Comparison of ENCODE assay signal across 23 cellular contexts in genomic region chr11:71496421-71496820, GRCh38. TPM values are rescaled to one million over a fixed set of nuclear protein-coding genes. Genes with fewer than 3 reads are reported as not detected.
"Had no signal": no experiment of that assay in that cellular context is flagged by ENCODE, and none has a peak within 500 bp of the region (broad histone marks: within the 10 kb centered on the region; RNA-seq: fewer than 3 reads in every experiment).

No MANE protein-coding gene starts in this region.

- ATAC-seq: activated T-cell treated with anti-CD3 and anti-CD28 coated beads, Interleukin-2, amount 50 U/mL, for 72 hours; esophagus mucosa; left ventricle myocardium superior; natural killer cell treated with Interleukin-12 subunit alpha and Interleukin-12 subunit beta and Interleukin-15 and Interleukin-18, amount 100 ng/mL, for 72 hours; pancreas; psoas muscle; right cardiac atrium; T-cell had no signal

- H3K27ac Mint-ChIP-seq: activated naive CD4-positive, alpha-beta T cell treated with anti-CD3 and anti-CD28 coated beads, Interleukin-2, amount 50 U/mL, for 24 hours; activated T-cell treated with anti-CD3 and anti-CD28 coated beads, Interleukin-2, amount 50 U/mL, for 72 hours; brain; natural killer cell treated with Interleukin-12 subunit alpha and Interleukin-12 subunit beta and Interleukin-15 and Interleukin-18, amount 100 ng/mL, for 72 hours; T-cell had no signal

- DNase-seq: activated effector memory CD4-positive, alpha-beta T cell treated with anti-CD3 and anti-CD28 coated beads, Interleukin-2, amount 50 U/mL, for 16 hours; activated T-cell treated with anti-CD3 and anti-CD28 coated beads, Interleukin-2, amount 50 U/mL, for 72 hours; caudate nucleus; effector memory CD4-positive, alpha-beta T cell; hypothalamus; psoas muscle; right cardiac atrium; stimulated activated CD4-positive, alpha-beta T cell treated with anti-CD3 and anti-CD28 coated beads, Interleukin-12 subunit alpha, Interleukin-12 subunit beta, amount 100 ng/mL, for 4 hours; stimulated activated CD4-positive, alpha-beta T cell treated with anti-CD3 and anti-CD28 coated beads, Interleukin-4, amount 100 ng/mL, for 4 hours; WERI-Rb-1 had no signal

- H3K27ac ChIP-seq: neutrophil, pancreas, psoas muscle, WERI-Rb-1 had no signal

- H3K27me3 ChIP-seq: neutrophil, pancreas had no signal

- H3K27me3 Mint-ChIP-seq: activated naive CD4-positive, alpha-beta T cell treated with anti-CD3 and anti-CD28 coated beads, Interleukin-2, amount 50 U/mL, for 24 hours; brain; natural killer cell treated with Interleukin-12 subunit alpha and Interleukin-12 subunit beta and Interleukin-15 and Interleukin-18, amount 100 ng/mL, for 72 hours; T-cell had no signal

- H3K4me3 Mint-ChIP-seq: activated naive CD4-positive, alpha-beta T cell treated with anti-CD3 and anti-CD28 coated beads, Interleukin-2, amount 50 U/mL, for 24 hours; activated T-cell treated with anti-CD3 and anti-CD28 coated beads, Interleukin-2, amount 50 U/mL, for 72 hours; brain; natural killer cell treated with Interleukin-12 subunit alpha and Interleukin-12 subunit beta and Interleukin-15 and Interleukin-18, amount 100 ng/mL, for 72 hours; T-cell had no signal

- H3K9me3 ChIP-seq: neutrophil, pancreas, psoas muscle had no signal

- H3K4me1 ChIP-seq: pancreas had no signal

- H3K4me1 Mint-ChIP-seq: activated naive CD4-positive, alpha-beta T cell treated with anti-CD3 and anti-CD28 coated beads, Interleukin-2, amount 50 U/mL, for 24 hours; brain; T-cell had no signal

- H3K4me3 ChIP-seq: pancreas, psoas muscle had no signal

- H3K9me3 Mint-ChIP-seq: activated naive CD4-positive, alpha-beta T cell treated with anti-CD3 and anti-CD28 coated beads, Interleukin-2, amount 50 U/mL, for 24 hours; activated T-cell treated with anti-CD3 and anti-CD28 coated beads, Interleukin-2, amount 50 U/mL, for 72 hours; brain; natural killer cell treated with Interleukin-12 subunit alpha and Interleukin-12 subunit beta and Interleukin-15 and Interleukin-18, amount 100 ng/mL, for 72 hours; T-cell had no signal

RNA-seq across cellular contexts. Expression of gene KRTAP5-7, which starts 30.6 kb away (rescaled TPM):
- total RNA-seq: activated T-cell treated with anti-CD3 and anti-CD28 coated beads, Interleukin-2, amount 50 U/mL, for 72 hours; dermis microvascular lymphatic vessel endothelial cell; endothelial cell of umbilical vein; left ventricle myocardium superior; psoas muscle; right cardiac atrium; skeletal muscle tissue; T-cell had no signal

RNA-seq across cellular contexts. Expression of gene KRTAP5-8, which starts 41.4 kb away (rescaled TPM):
- total RNA-seq: activated T-cell treated with anti-CD3 and anti-CD28 coated beads, Interleukin-2, amount 50 U/mL, for 72 hours; dermis microvascular lymphatic vessel endothelial cell; endothelial cell of umbilical vein; frontal cortex; left ventricle myocardium superior; natural killer cell treated with Interleukin-12 subunit alpha and Interleukin-12 subunit beta and Interleukin-15 and Interleukin-18, amount 100 ng/mL, for 72 hours; psoas muscle; right cardiac atrium; skeletal muscle tissue; T-cell; urinary bladder had no signal

RNA-seq across cellular contexts. Expression of gene KRTAP5-9, which starts 51.8 kb away (rescaled TPM):
- total RNA-seq: dermis microvascular lymphatic vessel endothelial cell; endothelial cell of umbilical vein; frontal cortex; left ventricle myocardium superior; natural killer cell treated with Interleukin-12 subunit alpha and Interleukin-12 subunit beta and Interleukin-15 and Interleukin-18, amount 100 ng/mL, for 72 hours; psoas muscle; right cardiac atrium; skeletal muscle tissue; urinary bladder had no signal
